8 cellular contexts compared by ENCODE assay signal in the genomic region with DNA sequence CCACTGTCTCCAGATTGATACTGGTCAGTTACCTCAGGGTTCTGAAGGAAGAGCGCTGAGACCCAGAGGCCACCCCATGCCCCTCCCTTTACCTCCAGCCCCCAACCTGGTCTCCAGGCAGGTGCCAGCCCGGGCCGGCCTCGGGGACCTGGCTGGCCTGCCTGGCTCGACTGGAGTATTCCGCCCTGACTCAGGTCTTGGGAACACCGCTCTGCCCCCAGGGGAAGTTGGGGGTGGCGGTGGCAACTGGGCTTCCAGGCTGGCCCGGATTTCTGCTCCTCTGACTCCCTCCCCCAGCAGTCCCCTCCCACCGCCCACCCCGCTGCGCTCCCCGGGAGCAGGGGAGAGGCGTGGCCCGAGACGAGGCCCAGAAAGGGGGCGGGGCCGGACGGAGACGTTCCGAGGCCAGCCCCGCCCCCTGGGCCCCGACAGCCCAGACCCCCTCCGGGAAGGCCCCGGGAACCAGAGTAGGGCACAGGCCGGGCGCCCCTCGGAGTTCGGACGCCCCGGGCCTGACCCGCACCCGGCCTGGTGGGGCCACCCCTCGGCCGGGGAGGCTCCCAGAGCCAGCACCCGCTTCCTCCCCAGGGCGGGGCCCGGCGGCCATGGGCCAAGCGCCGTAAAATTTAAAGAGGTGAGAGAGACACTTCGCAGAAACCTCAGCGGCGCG.
DNase-seq lines count a peak whose midpoint lies in the region; ATAC-seq and TF ChIP-seq lines count a peak whose summit lies in the region.

No MANE protein-coding gene starts in this region.

- H3K27me3 ChIP-seq in prostate gland (replicated peaks; ENCODE audit: insufficient read depth), result no peaks in the 10 kb centered on the region

- H3K4me1 ChIP-seq in prostate gland (replicated peaks) (no peaks in the 10 kb centered on the region), urinary bladder (ENCODE audit: insufficient read depth) (peaks cover 2% of the 10 kb centered on the region)

- intact Hi-C loops in Right ventricle myocardium inferior (cut with DNase I) (loop anchor here (1.0 kb wide), 1 partner anchor 59 kb away; no protein-coding TSS in a partner anchor), prostate gland (cut with DNase I) (no loop called here)

- H3K27ac ChIP-seq in prostate gland, result peak overlapping the region; percentile 52 to 53
- H3K27ac ChIP-seq in urinary bladder (ENCODE audit: low read depth), result peak overlapping the region; percentile 63

- ATAC-seq in GM19397 (IDR thresholded peaks at IDR 0.05; ENCODE audit: unreplicated experiment) (peak; percentile 73), Right ventricle myocardium inferior (peak; percentile 87)

- TF ChIP-seq CTCF in prostate gland (IDR thresholded peaks at IDR 0.05), result peak in 1 of 4 experiments; percentile 7

- DNase-seq in CD1c-positive myeloid dendritic cell (ENCODE audit: extremely low spot score) (peak; percentile 95), HK-2 (ENCODE audit: unreplicated experiment) (peak; percentile 89), Right ventricle myocardium inferior (ENCODE audit: missing footprints) (peak; percentile 93), prostate gland (ENCODE audit: low spot score) (peak; percentile 74)
- DNase-seq in activated gamma-delta T cell treated with anti-CD3 and anti-CD28 coated beads, Interleukin-2, amount 50 U/mL, for 16 hours (ENCODE audit: low read depth), result peak; percentile 83

- TF ChIP-seq POLR2A in Raji (IDR thresholded peaks at IDR 0.05; ENCODE audit: insufficient read depth, low read depth, low read length), result peak; percentile 44; the same call in 1 of the 2 replicates
- TF ChIP-seq POLR2A in prostate gland (IDR thresholded peaks at IDR 0.05), result peak; percentile 12

- WGBS in prostate gland, result 1% methylated on average over 27 of the region's 45 CpGs
- WGBS in urinary bladder, result 1% methylated on average over 45 of the region's 45 CpGs

- no peaks in the 10 kb centered on the region for H3K9me3 ChIP-seq in prostate gland

- H3K4me3 ChIP-seq in prostate gland (peak overlapping the region; percentile 39 to 49), urinary bladder (ENCODE audit: low read depth, low read length) (peak overlapping the region; percentile 57)

- no peaks in the 10 kb centered on the region for H3K36me3 ChIP-seq in prostate gland
- H3K36me3 ChIP-seq in urinary bladder (ENCODE audit: insufficient read depth), result no peaks in the 10 kb centered on the region

Comparison
In these comparisons a context has a peak if more than half of its experiments do, and no peak if none do; other contexts are left out.
1. Peak in every context shown above with its lines: DNase-seq, ATAC-seq, H3K4me3 ChIP-seq and H3K27ac ChIP-seq.